Comparison of ENCODE assay signal across 17 cellular contexts in the genomic region with DNA sequence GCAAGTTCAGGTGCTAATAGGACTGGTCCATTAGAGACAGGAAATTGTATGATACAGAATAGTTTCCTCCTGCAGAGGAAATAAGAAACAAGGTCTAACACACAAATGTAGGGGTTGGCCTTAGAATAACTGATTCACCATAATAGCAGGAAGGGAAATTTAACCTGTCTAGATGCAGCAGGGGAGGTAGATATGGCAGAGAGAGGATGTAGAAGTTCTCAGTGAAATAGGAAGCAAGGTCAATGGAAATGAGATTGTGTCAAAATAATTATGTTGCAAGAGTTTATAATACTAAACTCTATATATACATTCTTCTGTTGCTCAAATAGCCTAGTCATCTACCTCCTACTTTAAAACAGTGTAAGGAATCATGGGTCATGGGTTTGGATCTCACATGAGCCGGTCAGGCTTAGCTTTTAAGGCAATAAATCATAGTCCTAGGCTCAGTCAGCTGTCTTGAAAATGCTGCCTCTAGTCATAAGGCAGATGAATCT. TPM values are rescaled to one million over a fixed set of nuclear protein-coding genes. Genes with fewer than 3 reads are reported as not detected.
DNase-seq lines count a peak whose midpoint lies in the region; ATAC-seq and TF ChIP-seq lines count a peak whose summit lies in the region.
"Had no signal": no experiment of that assay in that cellular context is flagged by ENCODE, and none has a peak within 500 bp of the region (broad histone marks: within the 10 kb centered on the region; RNA-seq: fewer than 3 reads in every experiment).

No MANE protein-coding gene starts in this region.

- H3K27me3 Mint-ChIP-seq in activated CD4-positive, alpha-beta memory T cell treated with anti-CD3 and anti-CD28 coated beads, Interleukin-2, amount 10 ng/mL, durations not matched to agents 7 days and 5 days = no peaks in the 10 kb centered on the region
- no peaks in the 10 kb centered on the region for H3K27me3 Mint-ChIP-seq in activated CD4-positive, alpha-beta memory T cell treated with anti-CD3 and anti-CD28 coated beads for 36 hours
- no peaks in the 10 kb centered on the region for H3K27me3 Mint-ChIP-seq in stimulated activated naive CD8-positive, alpha-beta T cell treated with anti-CD3 and anti-CD28 coated beads, Interleukin-15, amount 100 ng/mL, for 72 hours
- H3K27me3 Mint-ChIP-seq: activated CD4-positive, alpha-beta T cell treated with anti-CD3 and anti-CD28 coated beads for 36 hours had no signal

- H3K4me3 ChIP-seq in tibial nerve = no peak overlapping the region
- H3K4me3 ChIP-seq: pancreas had no signal

- POLR2A ChIA-PET in activated CD4-positive, alpha-beta memory T cell treated with anti-CD3 and anti-CD28 coated beads, Interleukin-2, amount 10 ng/mL, durations not matched to agents 7 days and 5 days (lab: Charles Lee) = interaction anchor here (1.1 to 1.2 kb wide), 2 partner anchors 14 to 17 kb away, joined by 3 to 4 read pairs; partner anchors contain the start of gene BCL2A1
- POLR2A ChIA-PET in activated CD4-positive, alpha-beta memory T cell treated with anti-CD3 and anti-CD28 coated beads for 36 hours (lab: Charles Lee) = no interaction called here

- 27 to 45% methylated on average over 1 of the region's 1 CpG for whole genome bisulfite sequencing in tibial nerve, 2 donors

- no peak overlapping the region for H3K4me3 Mint-ChIP-seq in activated CD4-positive, alpha-beta memory T cell treated with anti-CD3 and anti-CD28 coated beads, Interleukin-2, amount 10 ng/mL, durations not matched to agents 7 days and 5 days
- no peak overlapping the region for H3K4me3 Mint-ChIP-seq in activated CD4-positive, alpha-beta memory T cell treated with anti-CD3 and anti-CD28 coated beads for 36 hours
- no peak overlapping the region for H3K4me3 Mint-ChIP-seq in stimulated activated naive CD8-positive, alpha-beta T cell treated with anti-CD3 and anti-CD28 coated beads, Interleukin-15, amount 100 ng/mL, for 72 hours
- H3K4me3 Mint-ChIP-seq: activated CD4-positive, alpha-beta T cell treated with anti-CD3 and anti-CD28 coated beads for 36 hours; activated T-cell treated with anti-CD3 and anti-CD28 coated beads, Interleukin-2, amount 50 U/mL, for 4 hours had no signal

- TF ChIP-seq POLR2A in tibial nerve (IDR thresholded peaks at IDR 0.05) = no peak

- no peaks in the 10 kb centered on the region for H3K36me3 ChIP-seq in tibial nerve
- H3K36me3 ChIP-seq: pancreas had no signal

- TF ChIP-seq CTCF in tibial nerve (IDR thresholded peaks at IDR 0.05) = no peak

- no peak for TF ChIP-seq EP300 in tibial nerve (IDR thresholded peaks at IDR 0.05)

- no peaks in the 10 kb centered on the region for H3K27me3 ChIP-seq in tibial nerve
- H3K27me3 ChIP-seq: pancreas had no signal

- H3K9me3 ChIP-seq in tibial nerve = no peaks in the 10 kb centered on the region
- H3K9me3 ChIP-seq: pancreas had no signal

- H3K4me1 Mint-ChIP-seq in activated CD4-positive, alpha-beta memory T cell treated with anti-CD3 and anti-CD28 coated beads, Interleukin-2, amount 10 ng/mL, durations not matched to agents 7 days and 5 days = peaks cover 20% of the 10 kb centered on the region
- H3K4me1 Mint-ChIP-seq in activated CD4-positive, alpha-beta memory T cell treated with anti-CD3 and anti-CD28 coated beads for 36 hours (ENCODE audit: low read depth) = peaks cover 30% of the 10 kb centered on the region
- H3K4me1 Mint-ChIP-seq in stimulated activated naive CD8-positive, alpha-beta T cell treated with anti-CD3 and anti-CD28 coated beads, Interleukin-15, amount 100 ng/mL, for 72 hours = peaks cover 35% of the 10 kb centered on the region

- intact Hi-C loops in activated CD4-positive, alpha-beta memory T cell treated with anti-CD3 and anti-CD28 coated beads for 36 hours (cut with micrococcal nuclease) = no loop called here

- H3K27ac ChIP-seq in tibial nerve = no peak overlapping the region
- H3K27ac ChIP-seq: epithelial cell of prostate, pancreas had no signal

- CTCF ChIA-PET in activated CD4-positive, alpha-beta memory T cell treated with anti-CD3 and anti-CD28 coated beads, Interleukin-2, amount 10 ng/mL, durations not matched to agents 7 days and 5 days (lab: Charles Lee) = interaction anchor here (1.0 kb wide), 1 partner anchor 15 kb away, joined by 3 read pairs; no protein-coding TSS in a partner anchor
- CTCF ChIA-PET in activated CD4-positive, alpha-beta memory T cell treated with anti-CD3 and anti-CD28 coated beads for 36 hours (lab: Charles Lee) = interaction anchor here (0.6 kb wide), 1 partner anchor 39 kb away, joined by 3 read pairs; no protein-coding TSS in a partner anchor

- no peaks in the 10 kb centered on the region for H3K9me3 Mint-ChIP-seq in activated CD4-positive, alpha-beta memory T cell treated with anti-CD3 and anti-CD28 coated beads, Interleukin-2, amount 10 ng/mL, durations not matched to agents 7 days and 5 days
- no peaks in the 10 kb centered on the region for H3K9me3 Mint-ChIP-seq in activated CD4-positive, alpha-beta memory T cell treated with anti-CD3 and anti-CD28 coated beads for 36 hours
- no peaks in the 10 kb centered on the region for H3K9me3 Mint-ChIP-seq in stimulated activated naive CD8-positive, alpha-beta T cell treated with anti-CD3 and anti-CD28 coated beads, Interleukin-15, amount 100 ng/mL, for 72 hours
- H3K9me3 Mint-ChIP-seq: activated T-cell treated with anti-CD3 and anti-CD28 coated beads, Interleukin-2, amount 50 U/mL, for 4 hours had no signal

- ATAC-seq in stimulated activated naive CD8-positive, alpha-beta T cell treated with anti-CD3 and anti-CD28 coated beads, Interleukin-15, amount 100 ng/mL, for 72 hours = peak; percentile 33
- ATAC-seq in HG02763 (IDR thresholded peaks at IDR 0.05; ENCODE audit: unreplicated experiment) = no peak
- ATAC-seq: activated CD4-positive, alpha-beta T cell treated with anti-CD3 and anti-CD28 coated beads for 36 hours; activated T-cell treated with anti-CD3 and anti-CD28 coated beads, Interleukin-2, amount 50 U/mL, for 4 hours had no signal

- DNase-seq in activated CD4-positive, alpha-beta memory T cell treated with anti-CD3 and anti-CD28 coated beads, Interleukin-2, amount 10 ng/mL, durations not matched to agents 7 days and 5 days = no peak
- no peak for DNase-seq in activated CD4-positive, alpha-beta memory T cell treated with anti-CD3 and anti-CD28 coated beads for 36 hours
- peak; percentile 80 to 96 for DNase-seq in NOMO-1 (lab: John Stamatoyannopoulos, UW; ENCODE audit: unreplicated experiment in 2 of 2)
- peak; percentile 41 for DNase-seq in fibroblast of gingiva (ENCODE audit: low read depth)
- DNase-seq in stimulated activated naive CD8-positive, alpha-beta T cell treated with anti-CD3 and anti-CD28 coated beads, Interleukin-15, amount 100 ng/mL, for 72 hours = no peak
- DNase-seq in tibial nerve (ENCODE audit: low spot score in 2 of 2) = no peak
- no peak for DNase-seq in NCI-H82 treated with DMSO at 0.1 percent for 48 hours (lab: John Stamatoyannopoulos, UW; ENCODE audit: unreplicated experiment)
- DNase-seq: activated CD4-positive, alpha-beta T cell treated with anti-CD3 and anti-CD28 coated beads for 36 hours; activated T-cell treated with anti-CD3 and anti-CD28 coated beads, Interleukin-2, amount 50 U/mL, for 4 hours; NCI-H2081 treated with DMSO at 0.1 percent for 48 hours; NCI-H748 treated with DMSO at 0.1 percent for 48 hours; small intestine had no signal

- H3K4me1 ChIP-seq in tibial nerve = no peaks in the 10 kb centered on the region
- H3K4me1 ChIP-seq: pancreas had no signal

- peak overlapping the region; percentile 7 for H3K27ac Mint-ChIP-seq in activated CD4-positive, alpha-beta memory T cell treated with anti-CD3 and anti-CD28 coated beads, Interleukin-2, amount 10 ng/mL, durations not matched to agents 7 days and 5 days
- H3K27ac Mint-ChIP-seq in activated CD4-positive, alpha-beta memory T cell treated with anti-CD3 and anti-CD28 coated beads for 36 hours = no peak overlapping the region
- no peak overlapping the region for H3K27ac Mint-ChIP-seq in stimulated activated naive CD8-positive, alpha-beta T cell treated with anti-CD3 and anti-CD28 coated beads, Interleukin-15, amount 100 ng/mL, for 72 hours
- H3K27ac Mint-ChIP-seq: activated CD4-positive, alpha-beta T cell treated with anti-CD3 and anti-CD28 coated beads for 36 hours had no signal

- H3K36me3 Mint-ChIP-seq in activated CD4-positive, alpha-beta memory T cell treated with anti-CD3 and anti-CD28 coated beads, Interleukin-2, amount 10 ng/mL, durations not matched to agents 7 days and 5 days (ENCODE audit: low read depth) = no peaks in the 10 kb centered on the region
- no peaks in the 10 kb centered on the region for H3K36me3 Mint-ChIP-seq in activated CD4-positive, alpha-beta memory T cell treated with anti-CD3 and anti-CD28 coated beads for 36 hours

RNA-seq across cellular contexts. Expression of gene BCL2A1, which starts 17.0 kb away (rescaled TPM):
- total RNA-seq in activated CD4-positive, alpha-beta memory T cell treated with anti-CD3 and anti-CD28 coated beads, Interleukin-2, amount 10 ng/mL, durations not matched to agents 7 days and 5 days = 10 to 100 TPM; 12.3 to 14.1 TPM
- 100 to 1,000 TPM; 110 to 111 TPM for total RNA-seq in activated CD4-positive, alpha-beta memory T cell treated with anti-CD3 and anti-CD28 coated beads for 36 hours
- 1 to 10 TPM in 2 of 4 donors, under 1 TPM in 1, not detected in 1; 0.59 to 2.1 (median 1.3) TPM for total RNA-seq in tibial nerve
- total RNA-seq: A172, MCF 10A had no signal

RNA-seq across cellular contexts. Expression of gene MTHFS, which starts 57.2 kb away (rescaled TPM):
- total RNA-seq in activated CD4-positive, alpha-beta memory T cell treated with anti-CD3 and anti-CD28 coated beads, Interleukin-2, amount 10 ng/mL, durations not matched to agents 7 days and 5 days = 10 to 100 TPM; 20.2 to 22.6 TPM
- total RNA-seq in activated CD4-positive, alpha-beta memory T cell treated with anti-CD3 and anti-CD28 coated beads for 36 hours = 10 to 100 TPM; 46.2 to 49.4 TPM
- total RNA-seq in tibial nerve = 10 to 100 TPM in 3 of 4 donors, 1 to 10 TPM in 1; 6.9 to 16.9 (median 16.3) TPM

Comparison
In these comparisons a context has a peak if more than half of its experiments do, and no peak if none do; other contexts are left out.
1. RNA of gene BCL2A1, which starts 17.0 kb away (total RNA-seq): 110 to 111 TPM in activated CD4-positive, alpha-beta memory T cell treated with anti-CD3 and anti-CD28 coated beads for 36 hours; 12.3 to 14.1 TPM in activated CD4-positive, alpha-beta memory T cell treated with anti-CD3 and anti-CD28 coated beads, Interleukin-2, amount 10 ng/mL, durations not matched to agents 7 days and 5 days and 0.59 to 2.1 TPM in tibial nerve; every median in the first group is over 4 times any median in the second.
2. DNase-seq: peak in NOMO-1 (2 of 2) and fibroblast of gingiva (single experiment); none in activated CD4-positive, alpha-beta memory T cell treated with anti-CD3 and anti-CD28 coated beads, Interleukin-2, amount 10 ng/mL, durations not matched to agents 7 days and 5 days (single experiment), activated CD4-positive, alpha-beta memory T cell treated with anti-CD3 and anti-CD28 coated beads for 36 hours (single experiment), stimulated activated naive CD8-positive, alpha-beta T cell treated with anti-CD3 and anti-CD28 coated beads, Interleukin-15, amount 100 ng/mL, for 72 hours (0 of 2), tibial nerve (0 of 2) and NCI-H82 treated with DMSO at 0.1 percent for 48 hours (single experiment).